8 cellular contexts compared by ENCODE assay signal in genomic region chr2:74472086-74472944, GRCh38. TPM values are rescaled to one million over a fixed set of nuclear protein-coding genes. Genes with fewer than 3 reads are reported as not detected.
DNase-seq lines count a peak whose midpoint lies in the region; ATAC-seq and TF ChIP-seq lines count a peak whose summit lies in the region.

Gene MRPL53 (minus strand): TSS chr2:74472680. CDS start chr2:74472660, 20 bp downstream.

- H3K4me3 ChIP-seq in HUES64 (ENCODE audit: low read length) = peak within 1 kb of the TSS; percentile 80
- H3K4me3 ChIP-seq in epithelial cell of esophagus (ENCODE audit: low read length) = peak within 1 kb of the TSS; percentile 75
- peak within 1 kb of the TSS; percentile 37 for H3K4me3 ChIP-seq in mucosa of descending colon

- H3K27me3 ChIP-seq in HUES64 (ENCODE audit: insufficient read depth, low read length) = no peaks in the 10 kb centered on the region

- intact Hi-C loops in Calu3 (cut with micrococcal nuclease; ENCODE audit: unreplicated experiment) = no loop called here
- intact Hi-C loops in mucosa of descending colon (cut with DNase I, micrococcal nuclease) = no loop called here

- peaks cover 10% of the 10 kb centered on the region for H3K4me1 Mint-ChIP-seq in Calu3 (ENCODE audit: low read depth, unreplicated experiment)

- H3K36me3 Mint-ChIP-seq in Calu3 (ENCODE audit: insufficient read depth, unreplicated experiment) = peaks cover 47% of the 10 kb centered on the region

- CTCF ChIA-PET in Calu3 (lab: Charles Lee) = interaction anchor here (0.7 to 1.3 kb wide), 2 partner anchors 9 to 19 kb away, joined by 6 read pairs; no protein-coding TSS in a partner anchor

- peak within 1 kb of the TSS; percentile 91 for H3K27ac ChIP-seq in HUES64 (ENCODE audit: low read depth, low read length)

- peak within 1 kb of the TSS; percentile 97 for H3K27ac Mint-ChIP-seq in Calu3 (ENCODE audit: unreplicated experiment)

- peak within 1 kb of the TSS; percentile 79 for H3K9ac ChIP-seq in HUES64 (ENCODE audit: low read depth, low read length)

- BruUV-seq in Calu3 (replicated peaks; lab: Mats Ljungman, UMichigan) = TSS peak; percentile 91

- no peaks in the 10 kb centered on the region for H3K9me3 Mint-ChIP-seq in Calu3 (ENCODE audit: low read depth, unreplicated experiment)

- H3K4me1 ChIP-seq in HUES64 (ENCODE audit: insufficient read depth, low read length) (peaks cover 5% of the 10 kb centered on the region; the same call in 1 of the 2 replicates), mucosa of descending colon (ENCODE audit: low read depth) (peaks cover 19% of the 10 kb centered on the region)

- DNase-seq in Calu3 = peak; percentile 96
- peak; percentile 39 for DNase-seq in OCI-M2 (lab: John Stamatoyannopoulos, UW; ENCODE audit: unreplicated experiment)
- DNase-seq in activated T-cell treated with anti-CD3 and anti-CD28 coated beads for 24 hours (ENCODE audit: low read depth) = peak; percentile 94
- DNase-seq in epithelial cell of esophagus (ENCODE audit: low read depth) = peak; percentile 95
- peak; percentile 96 to 97 (median 97) for DNase-seq in mucosa of descending colon
- DNase-seq in stimulated activated CD8-positive, alpha-beta memory T cell treated with anti-CD3 and anti-CD28 coated beads, Interleukin-4, amount 100 ng/mL, for 1 hour (ENCODE audit: low read depth in 2 of 2, low spot score in 1 of 2) = peak; percentile 92 to 93

- peaks cover 18% of the 10 kb centered on the region for H3K36me3 ChIP-seq in HUES64 (ENCODE audit: insufficient read depth, low read length)
- H3K36me3 ChIP-seq in mucosa of descending colon (ENCODE audit: low read depth) = no peaks in the 10 kb centered on the region

- peak; percentile 91 for ATAC-seq in GM21390 (IDR thresholded peaks at IDR 0.05; ENCODE audit: unreplicated experiment)
- ATAC-seq in mucosa of descending colon = peak; percentile 97

- peak within 1 kb of the TSS; percentile 91 for H3K4me3 Mint-ChIP-seq in Calu3 (ENCODE audit: low read depth, unreplicated experiment)

- TF ChIP-seq CTCF in Calu3 (IDR thresholded peaks at IDR 0.05; ENCODE audit: unreplicated experiment) = no peak
- TF ChIP-seq CTCF in epithelial cell of esophagus (IDR thresholded peaks at IDR 0.05; ENCODE audit: insufficient read depth, low read depth, low read length, missing control alignments) = no peak
- TF ChIP-seq CTCF in mucosa of descending colon (IDR thresholded peaks at IDR 0.05) = no peak

- H3K9me3 ChIP-seq in HUES64 (ENCODE audit: insufficient read depth, low read depth, low read length) (no peaks in the 10 kb centered on the region), mucosa of descending colon (no peaks in the 10 kb centered on the region)

- no peaks in the 10 kb centered on the region for H3K27me3 Mint-ChIP-seq in Calu3 (ENCODE audit: unreplicated experiment)

- under 1% methylated on average over 66 of the region's 66 CpGs for WGBS in HUES64

RNA-seq across cellular contexts. Expression of gene MRPL53, which starts in this region (rescaled TPM):
- total RNA-seq in Calu3 (2022) (83.7 and 88.9 TPM in 2 replicates), mucosa of descending colon (10 to 100 TPM; 48.2 to 63.6 (median 57.1) TPM)
- 25.4 TPM for polyA plus RNA-seq in HUES64 (2013, experiment 1 of 2)
- polyA plus RNA-seq in HUES64 (2013, experiment 2 of 2) = 28.6 TPM

Comparison
In these comparisons a context has a peak if more than half of its experiments do, and no peak if none do; other contexts are left out.
1. Peak in every context shown above with its lines: DNase-seq, ATAC-seq, H3K4me3 ChIP-seq and H3K27ac ChIP-seq.
2. DNase-seq: peak in every context shown above with its lines; median percentile 97 in mucosa of descending colon; 96 in Calu3; 95 in epithelial cell of esophagus; 94 in activated T-cell treated with anti-CD3 and anti-CD28 coated beads for 24 hours; 92 in stimulated activated CD8-positive, alpha-beta memory T cell treated with anti-CD3 and anti-CD28 coated beads, Interleukin-4, amount 100 ng/mL, for 1 hour; 39 in OCI-M2.